21 cellular contexts compared by ENCODE assay signal in the genomic region with DNA sequence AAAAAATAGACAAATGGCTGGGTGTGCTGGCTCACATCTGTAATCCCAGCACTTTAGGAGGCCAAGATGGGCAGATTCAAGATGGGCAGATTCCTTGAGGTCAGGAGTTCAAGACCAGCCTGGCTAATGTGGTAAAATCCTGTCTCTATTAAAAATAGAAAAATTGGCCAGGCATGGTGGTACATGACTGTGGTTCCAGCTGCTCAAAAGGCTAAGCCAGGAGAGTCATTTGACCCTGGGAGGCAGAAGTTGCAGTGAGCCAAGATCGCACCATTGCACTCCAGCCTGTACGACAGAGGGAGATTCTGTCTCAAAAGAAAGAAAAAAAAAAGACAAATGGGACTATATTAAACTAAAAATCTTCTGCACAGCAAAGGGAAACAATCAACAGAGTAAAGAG. TPM values are rescaled to one million over a fixed set of nuclear protein-coding genes. Genes with fewer than 3 reads are reported as not detected.
DNase-seq lines count a peak whose midpoint lies in the region; ATAC-seq and TF ChIP-seq lines count a peak whose summit lies in the region.
"Had no signal": no experiment of that assay in that cellular context is flagged by ENCODE, and none has a peak within 500 bp of the region (broad histone marks: within the 10 kb centered on the region; RNA-seq: fewer than 3 reads in every experiment).

No MANE protein-coding gene starts in this region.

- TF ChIP-seq CTCF in heart right ventricle (IDR thresholded peaks at IDR 0.05), result no peak
- TF ChIP-seq CTCF in fibroblast of villous mesenchyme (IDR thresholded peaks at IDR 0.05; ENCODE audit: insufficient read depth, low read depth, low read length), result no peak
- TF ChIP-seq CTCF in thoracic aorta (IDR thresholded peaks at IDR 0.05), result no peak

- no peaks in the 10 kb centered on the region for H3K27me3 ChIP-seq in heart right ventricle
- H3K27me3 ChIP-seq in thoracic aorta (replicated peaks; ENCODE audit: insufficient read depth), result no peaks in the 10 kb centered on the region

- peak overlapping the region in 4 of 10 donors; percentile 17 to 54 (median 34) for H3K27ac ChIP-seq in heart right ventricle
- peak overlapping the region; percentile 59 for H3K27ac ChIP-seq in angular gyrus (ENCODE audit: low read depth, low read length)
- H3K27ac ChIP-seq in thoracic aorta, result peak overlapping the region; percentile 61 to 67
- H3K27ac ChIP-seq: VCaP had no signal

- H3K4me1 ChIP-seq in heart right ventricle (peaks cover 0 to 19% (median 12%) of the 10 kb centered on the region in 9 donors), thoracic aorta (ENCODE audit: control insufficient read depth in 1 of 2, low read depth in 2 of 2) (peaks cover 6 to 41% of the 10 kb centered on the region in 2 donors)

- WGBS in heart right ventricle, 2 donors, result 49 to 53% methylated on average over 2 of the region's 2 CpGs

- H3K4me3 ChIP-seq in heart right ventricle (no peak overlapping the region), fibroblast of villous mesenchyme (ENCODE audit: low read depth, low read length) (no peak overlapping the region), thoracic aorta (no peak overlapping the region)
- H3K4me3 ChIP-seq: lung had no signal

- H3K9me3 ChIP-seq in heart right ventricle, result peaks cover 0 to 27% (median 10%) of the 10 kb centered on the region in 11 donors
- H3K9me3 ChIP-seq in thoracic aorta, result peaks cover 2% of the 10 kb centered on the region

- DNase-seq in heart right ventricle (no peak), Right ventricle myocardium superior (no peak), fibroblast of villous mesenchyme (ENCODE audit: low read depth) (peak; percentile 32), thoracic aorta (ENCODE audit: low spot score) (no peak), Kasumi-1 (lab: John Stamatoyannopoulos, UW) (no peak), GM03348 (ENCODE audit: low spot score) (no peak), activated T-cell treated with anti-CD3 and anti-CD28 coated beads for 4 hours (no peak)
- DNase-seq: activated CD4-positive, alpha-beta T cell treated with anti-CD3 and anti-CD28 coated beads, Interleukin-2, amount 50 U/mL, for 48 hours; amygdala; C1 segment of cervical spinal cord; endodermal cell; GDM1; immature natural killer cell; MM.1S; NCI-H146; NCI-H748 treated with DMSO at 0.1 percent for 48 hours; stimulated activated CD8-positive, alpha-beta memory T cell treated with anti-CD3 and anti-CD28 coated beads, Interleukin-4, amount 100 ng/mL, for 48 hours; T-helper 1 cell had no signal

- intact Hi-C loops in heart right ventricle (cut with DNase I), result no loop called here
- intact Hi-C loops in Right ventricle myocardium superior (cut with DNase I), result no loop called here

- peak in 5 of 8 donors; percentile 34 to 55 (median 44) for ATAC-seq in heart right ventricle
- ATAC-seq in Right ventricle myocardium superior (ENCODE audit: poor library complexity), result no peak
- peak; percentile 81 for ATAC-seq in thoracic aorta (ENCODE audit: insufficient number of reproducible peaks, low FRiP score, low read depth)

- peaks cover 0 to 35% (median 17%) of the 10 kb centered on the region in 9 donors for H3K36me3 ChIP-seq in heart right ventricle
- H3K36me3 ChIP-seq in thoracic aorta, result peaks cover 1% of the 10 kb centered on the region

RNA-seq across cellular contexts. Expression of gene USP35, which starts 55.4 kb away (rescaled TPM):
- total RNA-seq in heart right ventricle (1 to 10 TPM; 3.6 to 6.6 (median 5.2) TPM), Right ventricle myocardium superior (4.6 TPM), fibroblast of villous mesenchyme (10.8 and 12.9 TPM in 2 replicates), thoracic aorta (10 to 100 TPM; 38.8 to 44.1 TPM)
- polyA plus RNA-seq in heart right ventricle, result 1 to 10 TPM; 4.1 to 7.3 TPM

RNA-seq across cellular contexts. Expression of gene KCTD21, which starts 55.7 kb away (rescaled TPM):
- total RNA-seq in heart right ventricle, result 1 to 10 TPM; 4.2 to 9.9 (median 6.7) TPM
- polyA plus RNA-seq in heart right ventricle, result 1 to 10 TPM; 4.5 to 5.0 TPM
- total RNA-seq in Right ventricle myocardium superior, result 10.4 TPM
- 8.1 and 11.2 TPM in 2 replicates for total RNA-seq in fibroblast of villous mesenchyme
- total RNA-seq in thoracic aorta, result 10 to 100 TPM in 1 of 2 donors, 1 to 10 TPM in 1; 9.1 to 13.7 TPM
